20 cellular contexts compared by ENCODE assay signal in the genomic region with DNA sequence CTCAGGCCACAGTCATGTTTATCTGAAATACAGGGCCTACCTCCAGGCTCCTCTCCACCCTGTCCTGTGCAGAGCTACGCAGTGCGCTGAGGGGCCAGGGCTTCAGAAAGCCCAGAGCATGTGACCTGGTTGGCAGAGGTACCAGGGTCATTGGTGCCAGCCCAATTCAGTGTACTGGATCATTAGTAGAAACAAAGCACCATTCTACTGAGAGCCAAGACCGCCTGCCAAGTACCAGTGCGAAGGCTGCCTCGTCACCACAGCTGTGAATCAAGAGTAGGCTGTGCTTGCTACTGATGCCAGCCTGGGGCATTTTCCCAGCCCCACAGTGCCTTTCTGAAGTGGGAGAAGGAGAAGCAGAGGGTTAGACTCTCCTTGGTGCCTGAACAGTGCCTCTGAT. TPM values are rescaled to one million over a fixed set of nuclear protein-coding genes. Genes with fewer than 3 reads are reported as not detected.
DNase-seq lines count a peak whose midpoint lies in the region; ATAC-seq and TF ChIP-seq lines count a peak whose summit lies in the region.
"Had no signal": no experiment of that assay in that cellular context is flagged by ENCODE, and none has a peak within 500 bp of the region (broad histone marks: within the 10 kb centered on the region; RNA-seq: fewer than 3 reads in every experiment).

No MANE protein-coding gene starts in this region.

- no peak for TF ChIP-seq EP300 in ovary (IDR thresholded peaks at IDR 0.05)

- peak overlapping the region; percentile 76 to 82 for H3K27ac ChIP-seq in ascending aorta
- H3K27ac ChIP-seq in thoracic aorta: peak overlapping the region; percentile 54 to 76
- no peak overlapping the region for H3K27ac ChIP-seq in ovary
- H3K27ac ChIP-seq: BLaER1, lower lobe of right lung had no signal

- intact Hi-C loops in ascending aorta (cut with DNase I) (loop anchor here (1.0 to 2.0 kb wide), 2 partner anchors 18 to 59 kb away; no protein-coding TSS in a partner anchor), head of caudate nucleus (cut with DNase I) (loop anchor here (2.0 kb wide), 1 partner anchor 52 kb away; no protein-coding TSS in a partner anchor), ovary (cut with DNase I) (loop anchor here in 1 of 4 donors (10.0 kb wide), 1 partner anchor 58 kb away; a partner anchor contains a TSS)

- WGBS in ovary, 3 donors: 94 to 100% (median 98%) methylated on average over 5 of the region's 5 CpGs

- TF ChIP-seq CTCF in ascending aorta (IDR thresholded peaks at IDR 0.05): no peak
- TF ChIP-seq CTCF in thoracic aorta (IDR thresholded peaks at IDR 0.05): no peak
- no peak for TF ChIP-seq CTCF in ovary (IDR thresholded peaks at IDR 0.05)

- H3K36me3 ChIP-seq in ascending aorta (no peaks in the 10 kb centered on the region), thoracic aorta (no peaks in the 10 kb centered on the region), ovary (no peaks in the 10 kb centered on the region)
- H3K36me3 ChIP-seq: BLaER1 had no signal

- H3K4me1 ChIP-seq in ascending aorta (peaks cover 0 to 23% of the 10 kb centered on the region in 2 donors), thoracic aorta (ENCODE audit: control insufficient read depth in 1 of 2, low read depth in 2 of 2) (peaks cover 6 to 34% of the 10 kb centered on the region in 2 donors), ovary (ENCODE audit: insufficient read depth) (peaks cover 2% of the 10 kb centered on the region)
- H3K4me1 ChIP-seq: BLaER1, lower lobe of right lung had no signal

- H3K9me3 ChIP-seq in ascending aorta (no peaks in the 10 kb centered on the region), thoracic aorta (no peaks in the 10 kb centered on the region), ovary (no peaks in the 10 kb centered on the region)
- H3K9me3 ChIP-seq: lower lobe of right lung had no signal

- H3K27me3 ChIP-seq in ascending aorta: no peaks in the 10 kb centered on the region
- H3K27me3 ChIP-seq in thoracic aorta (replicated peaks; ENCODE audit: insufficient read depth): no peaks in the 10 kb centered on the region
- no peaks in the 10 kb centered on the region for H3K27me3 ChIP-seq in ovary
- H3K27me3 ChIP-seq: BLaER1 had no signal

- H3K4me3 ChIP-seq in ascending aorta (no peak overlapping the region), thoracic aorta (no peak overlapping the region), ovary (no peak overlapping the region)
- H3K4me3 ChIP-seq: BLaER1, lower lobe of right lung had no signal

- TF ChIP-seq POLR2A in ovary (IDR thresholded peaks at IDR 0.05): no peak

- DNase-seq in ascending aorta (ENCODE audit: low spot score in 2 of 2) (peak; percentile 40 to 86), head of caudate nucleus (peak; percentile 86 to 100 (median 96)), mucosa of gallbladder (ENCODE audit: low spot score) (peak; percentile 12), thoracic aorta (ENCODE audit: low spot score) (peak; percentile 53), ovary (no peak), NCI-H1105 treated with DMSO at 0.1 percent for 48 hours (lab: John Stamatoyannopoulos, UW) (no peak)
- DNase-seq: activated naive CD8-positive, alpha-beta T cell treated with anti-CD3 and anti-CD28 coated beads, Interleukin-2, amount 10 ng/mL, durations not matched to agents 7 days and 5 days; activated T-cell treated with anti-CD3 and anti-CD28 coated beads, Interleukin-2, amount 50 U/mL, for 1 hour; cortex of kidney; DMS153; erythroblast; lower lobe of right lung; NCI-H187 treated with DMSO at 0.1 percent for 48 hours; NCI-H82; stimulated activated naive CD4-positive, alpha-beta T cell had no signal

- ATAC-seq in thoracic aorta (ENCODE audit: insufficient number of reproducible peaks, low FRiP score, low read depth) (no peak), GM21390 (IDR thresholded peaks at IDR 0.05; ENCODE audit: unreplicated experiment) (no peak), HG03442 (IDR thresholded peaks at IDR 0.05; ENCODE audit: unreplicated experiment) (no peak)
- ATAC-seq: lower lobe of right lung had no signal

RNA-seq across cellular contexts. Expression of a gene that starts 59.8 kb away (rescaled TPM):
- not detected for total RNA-seq in ascending aorta
- 0.83 TPM for total RNA-seq in mucosa of gallbladder
- total RNA-seq in thoracic aorta: 1 to 10 TPM in 1 of 2 donors, not detected in 1; 1.2 TPM
- 1 to 10 TPM in 1 of 7 donors, under 1 TPM in 6; 0.12 to 2.5 (median 0.30) TPM for total RNA-seq in ovary
- polyA plus RNA-seq in ovary: under 1 TPM in 1 of 2 donors, not detected in 1; 0.08 TPM
- total RNA-seq: activated naive CD8-positive, alpha-beta T cell treated with anti-CD3 and anti-CD28 coated beads, Interleukin-2, amount 10 ng/mL, durations not matched to agents 7 days and 5 days; LHCN-M2; T-helper 2 cell treated with Interferon-gamma antibody and Interleukin-4, amounts not matched to agents 100 ng/mL and 5 ng/mL, for 36 hours had no signal

Comparison
In these comparisons a context has a peak if more than half of its experiments do, and no peak if none do; other contexts are left out.
1. DNase-seq: peak in ascending aorta (2 of 2), head of caudate nucleus (42 of 42), mucosa of gallbladder (single experiment) and thoracic aorta (single experiment); none in ovary (0 of 5) and NCI-H1105 treated with DMSO at 0.1 percent for 48 hours (single experiment).
2. H3K27ac ChIP-seq: peak in ascending aorta (2 of 2) and thoracic aorta (2 of 2); none in ovary (0 of 2).